17 cellular contexts compared by ENCODE assay signal in genomic region chr14:51897791-51898190, GRCh38. TPM values are rescaled to one million over a fixed set of nuclear protein-coding genes. Genes with fewer than 3 reads are reported as not detected.
DNase-seq lines count a peak whose midpoint lies in the region; ATAC-seq and TF ChIP-seq lines count a peak whose summit lies in the region.
"Had no signal": no experiment of that assay in that cellular context is flagged by ENCODE, and none has a peak within 500 bp of the region (broad histone marks: within the 10 kb centered on the region; RNA-seq: fewer than 3 reads in every experiment).

No MANE protein-coding gene starts in this region.

- 85 to 86% methylated on average over 1 of the region's 1 CpG for WGBS in testis, 2 donors

- H3K4me3 Mint-ChIP-seq in CD4-positive, CD25-positive, alpha-beta regulatory T cell: peak overlapping the region in 2 of 4 donors; percentile 15 to 59
- H3K4me3 Mint-ChIP-seq in CD4-positive, alpha-beta memory T cell: peak overlapping the region in 2 of 8 donors; percentile 35 to 53
- H3K4me3 Mint-ChIP-seq in activated B cell treated with CpG ODN at 0.5 μM for 24 hours: no peak overlapping the region
- peak overlapping the region in 3 of 10 donors; percentile 16 to 36 (median 29) for H3K4me3 Mint-ChIP-seq in naive thymus-derived CD4-positive, alpha-beta T cell
- H3K4me3 Mint-ChIP-seq: H9 had no signal

- no peaks in the 10 kb centered on the region for H3K9me3 ChIP-seq in CD4-positive, CD25-positive, alpha-beta regulatory T cell (ENCODE audit: control insufficient read depth in 2 of 2, low read length in 2 of 2)
- H3K9me3 ChIP-seq in CD4-positive, alpha-beta memory T cell (ENCODE audit: control insufficient read depth in 1 of 2, low read length in 2 of 2): no peaks in the 10 kb centered on the region
- H3K9me3 ChIP-seq in naive thymus-derived CD4-positive, alpha-beta T cell (ENCODE audit: control insufficient read depth in 2 of 3, low read length in 3 of 3): no peaks in the 10 kb centered on the region
- H3K9me3 ChIP-seq in testis: no peaks in the 10 kb centered on the region

- peaks cover 57 to 91% (median 70%) of the 10 kb centered on the region in 4 donors for H3K4me1 Mint-ChIP-seq in CD4-positive, CD25-positive, alpha-beta regulatory T cell
- H3K4me1 Mint-ChIP-seq in CD4-positive, alpha-beta memory T cell: peaks cover 42 to 84% (median 64%) of the 10 kb centered on the region in 4 donors
- peaks cover 29% of the 10 kb centered on the region for H3K4me1 Mint-ChIP-seq in activated B cell treated with CpG ODN at 0.5 μM for 24 hours
- peaks cover 29 to 89% (median 78%) of the 10 kb centered on the region in 7 donors for H3K4me1 Mint-ChIP-seq in naive thymus-derived CD4-positive, alpha-beta T cell
- H3K4me1 Mint-ChIP-seq: H9 had no signal

- peaks cover 46% of the 10 kb centered on the region for H3K4me1 ChIP-seq in CD4-positive, CD25-positive, alpha-beta regulatory T cell (ENCODE audit: control insufficient read depth, insufficient read depth, low read length, poor library complexity, severe bottlenecking)
- H3K4me1 ChIP-seq in CD4-positive, alpha-beta memory T cell (ENCODE audit: insufficient read depth, low read length): peaks cover 76% of the 10 kb centered on the region
- peaks cover 29 to 53% of the 10 kb centered on the region in 2 donors for H3K4me1 ChIP-seq in naive thymus-derived CD4-positive, alpha-beta T cell (ENCODE audit: control insufficient read depth in 2 of 2, insufficient read depth in 2 of 2, low read length in 2 of 2)
- H3K4me1 ChIP-seq in testis: no peaks in the 10 kb centered on the region

- peak overlapping the region; percentile 10 for H3K4me3 ChIP-seq in CD4-positive, CD25-positive, alpha-beta regulatory T cell (ENCODE audit: low read depth, low read length)
- H3K4me3 ChIP-seq in CD4-positive, alpha-beta memory T cell (ENCODE audit: low read length in 2 of 2): no peak overlapping the region
- no peak overlapping the region for H3K4me3 ChIP-seq in naive thymus-derived CD4-positive, alpha-beta T cell (ENCODE audit: low read length)
- H3K4me3 ChIP-seq in testis: no peak overlapping the region

- peak overlapping the region; percentile 24 for H3K27ac ChIP-seq in CD4-positive, CD25-positive, alpha-beta regulatory T cell (ENCODE audit: insufficient read depth, low read length, poor library complexity, severe bottlenecking)
- H3K27ac ChIP-seq in CD4-positive, alpha-beta memory T cell (ENCODE audit: low read depth, low read length): no peak overlapping the region
- H3K27ac ChIP-seq in naive thymus-derived CD4-positive, alpha-beta T cell (ENCODE audit: low read depth, low read length): no peak overlapping the region
- no peak overlapping the region for H3K27ac ChIP-seq in testis

- no peak for ATAC-seq in CD4-positive, CD25-positive, alpha-beta regulatory T cell (ENCODE audit: low read depth in 2 of 2)
- no peak for ATAC-seq in activated B cell treated with CpG ODN at 0.5 μM for 24 hours (ENCODE audit: low read depth)
- ATAC-seq in naive thymus-derived CD4-positive, alpha-beta T cell: no peak
- no peak for ATAC-seq in GM18907 (IDR thresholded peaks at IDR 0.05; ENCODE audit: unreplicated experiment)
- no peak for ATAC-seq in GM21529 (IDR thresholded peaks at IDR 0.05; ENCODE audit: unreplicated experiment)

- peaks cover 0 to 3% (median 1%) of the 10 kb centered on the region in 7 donors for H3K9me3 Mint-ChIP-seq in CD4-positive, CD25-positive, alpha-beta regulatory T cell
- H3K9me3 Mint-ChIP-seq in CD4-positive, alpha-beta memory T cell: no peaks in the 10 kb centered on the region
- no peaks in the 10 kb centered on the region for H3K9me3 Mint-ChIP-seq in activated B cell treated with CpG ODN at 0.5 μM for 24 hours
- peaks cover 0 to 17% (median 0%) of the 10 kb centered on the region in 11 donors for H3K9me3 Mint-ChIP-seq in naive thymus-derived CD4-positive, alpha-beta T cell
- H3K9me3 Mint-ChIP-seq: H9 had no signal

- POLR2A ChIA-PET in CD4-positive, alpha-beta memory T cell (lab: Charles Lee; ENCODE audit: partially characterized antibody): interaction anchor here (1.5 kb wide), 1 partner anchor 37 kb away, joined by 3 read pairs; the partner anchor contains the start of gene GNG2
- POLR2A ChIA-PET in activated B cell treated with CpG ODN at 0.5 μM for 24 hours (lab: Charles Lee): no interaction called here
- POLR2A ChIA-PET in naive thymus-derived CD4-positive, alpha-beta T cell (lab: Charles Lee): no interaction called here

- H3K27me3 ChIP-seq in CD4-positive, CD25-positive, alpha-beta regulatory T cell (ENCODE audit: control insufficient read depth, insufficient read depth, low read length): no peaks in the 10 kb centered on the region
- no peaks in the 10 kb centered on the region for H3K27me3 ChIP-seq in CD4-positive, alpha-beta memory T cell (ENCODE audit: insufficient read depth, low read length)
- no peaks in the 10 kb centered on the region for H3K27me3 ChIP-seq in naive thymus-derived CD4-positive, alpha-beta T cell (ENCODE audit: control insufficient read depth in 2 of 2, insufficient read depth in 2 of 2, low read length in 2 of 2)
- no peaks in the 10 kb centered on the region for H3K27me3 ChIP-seq in testis

- H3K36me3 ChIP-seq in CD4-positive, CD25-positive, alpha-beta regulatory T cell (ENCODE audit: control insufficient read depth, insufficient read depth, low read length): peaks cover 29% of the 10 kb centered on the region
- H3K36me3 ChIP-seq in CD4-positive, alpha-beta memory T cell (ENCODE audit: insufficient read depth, low read length): peaks cover 13% of the 10 kb centered on the region
- no peaks in the 10 kb centered on the region for H3K36me3 ChIP-seq in naive thymus-derived CD4-positive, alpha-beta T cell (ENCODE audit: control insufficient read depth in 2 of 3, insufficient read depth in 3 of 3, low read length in 3 of 3)
- no peaks in the 10 kb centered on the region for H3K36me3 ChIP-seq in testis (ENCODE audit: low read depth, missing control alignments)

- TF ChIP-seq CTCF in activated B cell treated with CpG ODN at 0.5 μM for 24 hours (IDR thresholded peaks at IDR 0.05) (no peak), testis (IDR thresholded peaks at IDR 0.05) (no peak)

- DNase-seq in CD4-positive, CD25-positive, alpha-beta regulatory T cell: no peak
- DNase-seq in CD4-positive, alpha-beta memory T cell: no peak
- DNase-seq in activated B cell treated with CpG ODN at 0.5 μM for 24 hours (no peak), testis (no peak), CD1c-positive myeloid dendritic cell (ENCODE audit: extremely low spot score) (no peak)
- no peak for DNase-seq in naive thymus-derived CD4-positive, alpha-beta T cell
- DNase-seq: GDM1, H9, Kasumi-1, NCI-H1105, NCI-H187 treated with DMSO at 0.1 percent for 48 hours, OCI-M1, RPMI8226, SIG-M5 had no signal

- CTCF ChIA-PET in CD4-positive, alpha-beta memory T cell (lab: Charles Lee; ENCODE audit: partially characterized antibody): interaction anchor here (1.6 kb wide), 2 partner anchors 15 to 36 kb away, joined by 3 to 5 read pairs; no protein-coding TSS in a partner anchor
- CTCF ChIA-PET in activated B cell treated with CpG ODN at 0.5 μM for 24 hours (lab: Charles Lee): no interaction called here
- CTCF ChIA-PET in naive thymus-derived CD4-positive, alpha-beta T cell (lab: Charles Lee): no interaction called here

- H3K36me3 Mint-ChIP-seq in CD4-positive, CD25-positive, alpha-beta regulatory T cell: peaks cover 29% of the 10 kb centered on the region
- H3K36me3 Mint-ChIP-seq in CD4-positive, alpha-beta memory T cell: peaks cover 35 to 48% of the 10 kb centered on the region in 2 donors
- peaks cover 52% of the 10 kb centered on the region for H3K36me3 Mint-ChIP-seq in activated B cell treated with CpG ODN at 0.5 μM for 24 hours (ENCODE audit: low read depth)
- peaks cover 7 to 63% (median 39%) of the 10 kb centered on the region in 5 donors for H3K36me3 Mint-ChIP-seq in naive thymus-derived CD4-positive, alpha-beta T cell

- H3K27ac Mint-ChIP-seq in CD4-positive, CD25-positive, alpha-beta regulatory T cell: peak overlapping the region; percentile 67 to 93 (median 85)
- H3K27ac Mint-ChIP-seq in CD4-positive, alpha-beta memory T cell: peak overlapping the region; percentile 16 to 91 (median 57)
- peak overlapping the region; percentile 41 for H3K27ac Mint-ChIP-seq in activated B cell treated with CpG ODN at 0.5 μM for 24 hours
- peak overlapping the region in 6 of 9 donors; percentile 52 to 83 (median 70) for H3K27ac Mint-ChIP-seq in naive thymus-derived CD4-positive, alpha-beta T cell

- TF ChIP-seq POLR2A in testis (IDR thresholded peaks at IDR 0.05): no peak

- H3K27me3 Mint-ChIP-seq in CD4-positive, CD25-positive, alpha-beta regulatory T cell: no peaks in the 10 kb centered on the region
- no peaks in the 10 kb centered on the region for H3K27me3 Mint-ChIP-seq in CD4-positive, alpha-beta memory T cell
- no peaks in the 10 kb centered on the region for H3K27me3 Mint-ChIP-seq in activated B cell treated with CpG ODN at 0.5 μM for 24 hours
- no peaks in the 10 kb centered on the region for H3K27me3 Mint-ChIP-seq in naive thymus-derived CD4-positive, alpha-beta T cell

- intact Hi-C loops in CD4-positive, alpha-beta memory T cell (cut with micrococcal nuclease): no loop called here
- intact Hi-C loops in activated B cell treated with CpG ODN at 0.5 μM for 24 hours (cut with micrococcal nuclease) (no loop called here), testis (cut with DNase I; ENCODE audit: low total_unique reads) (no loop called here)
- intact Hi-C loops in naive thymus-derived CD4-positive, alpha-beta T cell (cut with micrococcal nuclease): loop anchor here in 1 of 2 donors (2.0 kb wide), 1 partner anchor 13 kb away; no protein-coding TSS in a partner anchor

RNA-seq across cellular contexts. Expression of gene GNG2, which starts 37.4 kb away (rescaled TPM):
- 252 TPM for total RNA-seq in CD4-positive, CD25-positive, alpha-beta regulatory T cell
- polyA plus RNA-seq in CD4-positive, CD25-positive, alpha-beta regulatory T cell: 100 to 1,000 TPM; 145 to 216 (median 195) TPM
- total RNA-seq in CD4-positive, alpha-beta memory T cell: 10 to 100 TPM; 81.3 to 84.8 TPM
- polyA plus RNA-seq in CD4-positive, alpha-beta memory T cell: 100 to 1,000 TPM; 159 to 177 TPM
- total RNA-seq in activated B cell treated with CpG ODN at 0.5 μM for 24 hours (68.7 and 70.0 TPM in 2 replicates), testis (100 to 1,000 TPM; 248 to 312 TPM)
- 100 to 1,000 TPM in 3 of 5 experiments, 10 to 100 TPM in 2; 62.1 to 199 (median 106) TPM for total RNA-seq in naive thymus-derived CD4-positive, alpha-beta T cell
- polyA plus RNA-seq in naive thymus-derived CD4-positive, alpha-beta T cell: 100 to 1,000 TPM; 117 to 135 TPM
- 250 TPM for polyA plus RNA-seq in testis (ENCODE audit: insufficient read depth, low read depth, low replicate concordance)
- total RNA-seq: HT-29 had no signal
